In genomic region chr3:57980416-57980815, GRCh38 we compare ENCODE assay signal across 14 cellular contexts.
"Had no signal": no experiment of that assay in that cellular context is flagged by ENCODE, and none has a peak within 500 bp of the region (broad histone marks: within the 10 kb centered on the region; RNA-seq: fewer than 3 reads in every experiment).

No MANE protein-coding gene starts in this region.

- DNase-seq: activated CD4-positive, alpha-beta T cell treated with anti-CD3 and anti-CD28 coated beads for 4 hours; activated CD8-positive, alpha-beta memory T cell treated with anti-CD3 and anti-CD28 coated beads, Interleukin-2, amount 50 U/mL, for 48 hours; activated CD8-positive, alpha-beta T cell treated with anti-CD3 and anti-CD28 coated beads, Interleukin-2, amount 10 ng/mL, durations not matched to agents 7 days and 5 days; activated naive CD4-positive, alpha-beta T cell treated with Interleukin-2 at 50 U/mL for 16 hours; left ventricle myocardium inferior; ovary; stimulated activated CD4-positive, alpha-beta T cell treated with anti-CD3 and anti-CD28 coated beads, Interleukin-2, amount 100 ng/mL, for 48 hours; stimulated activated naive CD4-positive, alpha-beta T cell treated with Interleukin-2 at 50 U/mL for 16 hours; testis had no signal

- ATAC-seq: activated CD8-positive, alpha-beta T cell treated with anti-CD3 and anti-CD28 coated beads, Interleukin-2, amount 10 ng/mL, durations not matched to agents 7 days and 5 days had no signal

- H3K9me3 ChIP-seq: left ventricle myocardium inferior, ovary, testis, vagina had no signal

- H3K36me3 ChIP-seq: cardiac muscle cell, left ventricle myocardium inferior, ovary, vagina had no signal

- FAIRE-seq: colon, frontal cortex, keratinocyte had no signal

- H3K27ac ChIP-seq: cardiac muscle cell, left ventricle myocardium inferior, ovary, testis, vagina had no signal

- H3K27me3 ChIP-seq: cardiac muscle cell, ovary, testis, vagina had no signal

- H3K4me3 ChIP-seq: cardiac muscle cell, left ventricle myocardium inferior, ovary, testis, vagina had no signal
